In the genomic region with DNA sequence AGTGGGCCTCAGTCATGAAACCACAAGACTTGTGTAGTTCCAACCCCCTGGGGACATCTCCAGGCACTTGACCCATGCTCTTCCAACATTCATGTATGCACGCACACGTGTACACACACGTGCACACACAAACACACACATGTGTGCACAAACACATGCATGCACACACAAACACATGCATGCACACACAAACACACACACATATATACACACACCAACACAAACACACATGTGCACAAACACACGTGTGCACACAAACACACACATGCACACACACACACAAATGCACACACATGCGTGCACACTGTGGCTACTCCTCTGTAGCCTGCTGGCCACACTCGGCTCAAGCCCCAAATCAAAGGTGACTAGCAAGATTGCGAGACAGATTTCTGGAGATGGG, we compare ENCODE assay signal across 27 cellular contexts. TPM values are rescaled to one million over a fixed set of nuclear protein-coding genes. Genes with fewer than 3 reads are reported as not detected.
"Had no signal": no experiment of that assay in that cellular context is flagged by ENCODE, and none has a peak within 500 bp of the region (broad histone marks: within the 10 kb centered on the region; RNA-seq: fewer than 3 reads in every experiment).

No MANE protein-coding gene starts in this region.

- H3K27me3 ChIP-seq: hepatocyte, pancreas, sigmoid colon, stomach, testis, thyroid gland, transverse colon, upper lobe of left lung, vagina had no signal

- FAIRE-seq: pancreas, small intestine had no signal

- H3K79me2 ChIP-seq: hepatocyte had no signal

- H3K4me3 ChIP-seq: hepatocyte, left ventricle myocardium inferior, lung, pancreas, prostate gland, sigmoid colon, spleen, stomach, testis, thyroid gland, transverse colon, upper lobe of left lung, vagina had no signal

- H3K4me2 ChIP-seq: hepatocyte had no signal

- DNase-seq: islet precursor cell; left ventricle myocardium inferior; mesendoderm; naive B cell; natural killer cell; nephron progenitor cell; nucleus accumbens; pancreas; retina; right cardiac atrium; sigmoid colon; small intestine; spleen; stimulated activated CD4-positive, alpha-beta T cell treated with anti-CD3 and anti-CD28 coated beads, Interleukin-2, amount 100 ng/mL, for 48 hours; stimulated activated CD4-positive, alpha-beta T cell treated with anti-CD3 and anti-CD28 coated beads, Interleukin-4, amount 100 ng/mL, for 4 hours; stimulated activated naive B cell treated with anti-CD40 and anti-IgM and Interleukin-4, amounts not matched to agents 10 μg/mL and 1 μg/mL and 100 μg/mL, for 72 hours; stimulated activated naive CD8-positive, alpha-beta T cell treated with anti-CD3 and anti-CD28 coated beads, Interleukin-15, Interleukin-2, amounts not matched to agents 100 U/mL and 50 U/mL, for 24 hours; stomach; testis; thyroid gland; transverse colon; upper lobe of left lung had no signal

- H3K36me3 ChIP-seq: left ventricle myocardium inferior, pancreas, prostate gland, sigmoid colon, spleen, stomach, thyroid gland, transverse colon, upper lobe of left lung had no signal

- H3K4me3 Mint-ChIP-seq: mesothelial cell of epicardium; naive B cell; natural killer cell; nephron progenitor cell; stimulated activated naive B cell treated with anti-CD40 and anti-IgM and Interleukin-4, amounts not matched to agents 10 μg/mL and 1 μg/mL and 100 μg/mL, for 72 hours had no signal

- H3K9me3 Mint-ChIP-seq: natural killer cell had no signal

- H2AFZ ChIP-seq: hepatocyte had no signal

- H3K4me1 Mint-ChIP-seq: naive B cell; natural killer cell; stimulated activated naive B cell treated with anti-CD40 and anti-IgM and Interleukin-4, amounts not matched to agents 10 μg/mL and 1 μg/mL and 100 μg/mL, for 72 hours had no signal

- H3K27ac ChIP-seq: hepatocyte, left ventricle myocardium inferior, pancreas, prostate gland, spleen, testis, thyroid gland, transverse colon, upper lobe of left lung, vagina had no signal

- H3K36me3 Mint-ChIP-seq: natural killer cell had no signal

- ATAC-seq: natural killer cell; pancreas; right cardiac atrium; stimulated activated naive B cell treated with anti-CD40 and anti-IgM and Interleukin-4, amounts not matched to agents 10 μg/mL and 1 μg/mL and 100 μg/mL, for 72 hours; stimulated activated naive CD8-positive, alpha-beta T cell treated with anti-CD3 and anti-CD28 coated beads, Interleukin-15, Interleukin-2, amounts not matched to agents 100 U/mL and 50 U/mL, for 24 hours had no signal

- H3K9me3 ChIP-seq: pancreas, prostate gland, sigmoid colon, testis, thyroid gland, transverse colon, vagina had no signal

- H3K4me1 ChIP-seq: left ventricle myocardium inferior, pancreas, prostate gland, sigmoid colon, spleen, testis, thyroid gland had no signal

- H3K27ac Mint-ChIP-seq: mesothelial cell of epicardium; natural killer cell; nephron progenitor cell; stimulated activated naive B cell treated with anti-CD40 and anti-IgM and Interleukin-4, amounts not matched to agents 10 μg/mL and 1 μg/mL and 100 μg/mL, for 72 hours had no signal

RNA-seq across cellular contexts. Expression of a gene that starts 22.8 kb away (rescaled TPM):
- total RNA-seq: natural killer cell had no signal

RNA-seq across cellular contexts. Expression of a gene that starts 28.6 kb away (rescaled TPM):
- total RNA-seq: left ventricle myocardium inferior, natural killer cell, right cardiac atrium, spleen had no signal
